ENCODE assay signal across 18 cellular contexts in genomic region chr18:10783941-10784340, GRCh38.
A peak's percentile ranks its signal among the peaks of the same experiment; 100 is the strongest.
DNase-seq lines count a peak whose midpoint lies in the region; ATAC-seq lines count a peak whose summit lies in the region.
"Had no signal": no experiment of that assay in that cellular context is flagged by ENCODE, and none has a peak within 500 bp of the region (broad histone marks: within the 10 kb centered on the region; RNA-seq: fewer than 3 reads in every experiment).

No MANE protein-coding gene starts in this region.

- no peak overlapping the region for H3K4me3 Mint-ChIP-seq in effector memory CD8-positive, alpha-beta T cell
- H3K4me3 Mint-ChIP-seq in activated T-helper 1 cell treated with anti-CD3 and anti-CD28 coated beads, Interleukin-12 subunit alpha, Interleukin-12 subunit beta, Interleukin-2, Interleukin-4 antibody, amounts not matched to agents 30 ng/mL and 10 ng/mL and 1 ng/mL, durations not matched to agents 14 hours and 24 hours and 36 hours, result no peak overlapping the region
- H3K4me3 Mint-ChIP-seq: B cell; CD4-positive, alpha-beta memory T cell had no signal

- no peak for ATAC-seq in effector memory CD8-positive, alpha-beta T cell (replicated peaks)
- no peak for ATAC-seq in HG02759 (IDR thresholded peaks at IDR 0.05; ENCODE audit: unreplicated experiment)

- DNase-seq in COLO829 (ENCODE audit: low spot score) (peak; percentile 15), dermis microvascular lymphatic vessel endothelial cell (ENCODE audit: low read depth in 2 of 2) (peak; percentile 45 to 70), substantia nigra (lab: John Stamatoyannopoulos, UW) (no peak), ecto neural progenitor cell (ENCODE audit: low spot score) (no peak)
- no peak for DNase-seq in effector memory CD8-positive, alpha-beta T cell
- no peak for DNase-seq in activated T-helper 1 cell treated with anti-CD3 and anti-CD28 coated beads, Interleukin-12 subunit alpha, Interleukin-12 subunit beta, Interleukin-2, Interleukin-4 antibody, amounts not matched to agents 30 ng/mL and 10 ng/mL and 1 ng/mL, durations not matched to agents 14 hours and 24 hours and 36 hours (ENCODE audit: low spot score)
- DNase-seq: 8988T; CD4-positive, alpha-beta memory T cell; COR-L47; DMS153; DMS79 treated with DMSO at 0.1 percent for 48 hours; EL; GOT3 had no signal

- H3K27me3 ChIP-seq in layer of hippocampus (ENCODE audit: control insufficient read depth, insufficient read depth, low read length), result no peaks in the 10 kb centered on the region

- no peak overlapping the region for H3K27ac Mint-ChIP-seq in effector memory CD8-positive, alpha-beta T cell
- no peak overlapping the region for H3K27ac Mint-ChIP-seq in activated T-helper 1 cell treated with anti-CD3 and anti-CD28 coated beads, Interleukin-12 subunit alpha, Interleukin-12 subunit beta, Interleukin-2, Interleukin-4 antibody, amounts not matched to agents 30 ng/mL and 10 ng/mL and 1 ng/mL, durations not matched to agents 14 hours and 24 hours and 36 hours
- H3K27ac Mint-ChIP-seq: B cell; CD4-positive, alpha-beta memory T cell had no signal

- intact Hi-C loops in activated T-helper 1 cell treated with anti-CD3 and anti-CD28 coated beads, Interleukin-12 subunit alpha, Interleukin-12 subunit beta, Interleukin-2, Interleukin-4 antibody, amounts not matched to agents 30 ng/mL and 10 ng/mL and 1 ng/mL, durations not matched to agents 14 hours and 24 hours and 36 hours (cut with micrococcal nuclease), result loop anchor here (10.0 kb wide), 3 partner anchors 259 to 771 kb away; partner anchors contain the start of gene NAPG

- H3K36me3 Mint-ChIP-seq in effector memory CD8-positive, alpha-beta T cell (ENCODE audit: insufficient read depth), result no peaks in the 10 kb centered on the region
- no peaks in the 10 kb centered on the region for H3K36me3 Mint-ChIP-seq in activated T-helper 1 cell treated with anti-CD3 and anti-CD28 coated beads, Interleukin-12 subunit alpha, Interleukin-12 subunit beta, Interleukin-2, Interleukin-4 antibody, amounts not matched to agents 30 ng/mL and 10 ng/mL and 1 ng/mL, durations not matched to agents 14 hours and 24 hours and 36 hours (ENCODE audit: low read depth)
- H3K36me3 Mint-ChIP-seq: CD4-positive, alpha-beta memory T cell had no signal

- no peaks in the 10 kb centered on the region for H3K4me1 Mint-ChIP-seq in effector memory CD8-positive, alpha-beta T cell (ENCODE audit: low read depth in 2 of 2)
- H3K4me1 Mint-ChIP-seq in activated T-helper 1 cell treated with anti-CD3 and anti-CD28 coated beads, Interleukin-12 subunit alpha, Interleukin-12 subunit beta, Interleukin-2, Interleukin-4 antibody, amounts not matched to agents 30 ng/mL and 10 ng/mL and 1 ng/mL, durations not matched to agents 14 hours and 24 hours and 36 hours (ENCODE audit: low read depth), result peaks cover 7% of the 10 kb centered on the region

- peaks cover 6 to 10% of the 10 kb centered on the region in 2 donors for H3K27me3 Mint-ChIP-seq in effector memory CD8-positive, alpha-beta T cell
- peaks cover 30% of the 10 kb centered on the region for H3K27me3 Mint-ChIP-seq in activated T-helper 1 cell treated with anti-CD3 and anti-CD28 coated beads, Interleukin-12 subunit alpha, Interleukin-12 subunit beta, Interleukin-2, Interleukin-4 antibody, amounts not matched to agents 30 ng/mL and 10 ng/mL and 1 ng/mL, durations not matched to agents 14 hours and 24 hours and 36 hours (ENCODE audit: insufficient read depth)

- H3K9me3 Mint-ChIP-seq in effector memory CD8-positive, alpha-beta T cell, result no peaks in the 10 kb centered on the region
- no peaks in the 10 kb centered on the region for H3K9me3 Mint-ChIP-seq in activated T-helper 1 cell treated with anti-CD3 and anti-CD28 coated beads, Interleukin-12 subunit alpha, Interleukin-12 subunit beta, Interleukin-2, Interleukin-4 antibody, amounts not matched to agents 30 ng/mL and 10 ng/mL and 1 ng/mL, durations not matched to agents 14 hours and 24 hours and 36 hours
- H3K9me3 Mint-ChIP-seq: CD4-positive, alpha-beta memory T cell had no signal

- H3K27ac ChIP-seq in layer of hippocampus (ENCODE audit: low read depth, low read length) (peak overlapping the region; percentile 53), substantia nigra (ENCODE audit: low read depth, low read length, poor library complexity, severe bottlenecking) (peak overlapping the region; percentile 75)
- H3K27ac ChIP-seq: C4-2B, HL-60 had no signal

Comparison
In these comparisons a context has a peak if more than half of its experiments do, and no peak if none do; other contexts are left out.
1. DNase-seq: peak in COLO829 (single experiment) and dermis microvascular lymphatic vessel endothelial cell (2 of 2); none in substantia nigra (0 of 49), effector memory CD8-positive, alpha-beta T cell (0 of 3), ecto neural progenitor cell (single experiment) and activated T-helper 1 cell treated with anti-CD3 and anti-CD28 coated beads, Interleukin-12 subunit alpha, Interleukin-12 subunit beta, Interleukin-2, Interleukin-4 antibody, amounts not matched to agents 30 ng/mL and 10 ng/mL and 1 ng/mL, durations not matched to agents 14 hours and 24 hours and 36 hours (single experiment).